ENCODE assay signal across 8 cellular contexts in genomic region chr15:32394745-32395144, GRCh38. TPM values are rescaled to one million over a fixed set of nuclear protein-coding genes. Genes with fewer than 3 reads are reported as not detected.
"Had no signal": no experiment of that assay in that cellular context is flagged by ENCODE, and none has a peak within 500 bp of the region (broad histone marks: within the 10 kb centered on the region; RNA-seq: fewer than 3 reads in every experiment).

No MANE protein-coding gene starts in this region.

RNA-seq across cellular contexts. Expression of gene GOLGA8K, which starts 8.3 kb away (rescaled TPM):
- total RNA-seq: hepatocyte, kidney epithelial cell, left colon, lung microvascular endothelial cell, myocyte had no signal
- polyA plus RNA-seq: hepatocyte, immature natural killer cell, keratinocyte, liver had no signal
